20 cellular contexts compared by ENCODE assay signal in genomic region chr4:10295326-10295725, GRCh38.
"Had no signal": no experiment of that assay in that cellular context is flagged by ENCODE, and none has a peak within 500 bp of the region (broad histone marks: within the 10 kb centered on the region; RNA-seq: fewer than 3 reads in every experiment).

No MANE protein-coding gene starts in this region.

- H3K36me3 Mint-ChIP-seq: naive thymus-derived CD8-positive, alpha-beta T cell; stimulated activated naive B cell treated with anti-CD40 and anti-IgM and Interleukin-4, amounts not matched to agents 10 μg/mL and 1 μg/mL and 100 μg/mL, for 72 hours; type B pancreatic cell had no signal

- H3K4me3 Mint-ChIP-seq: naive thymus-derived CD8-positive, alpha-beta T cell; nephron progenitor cell; stimulated activated naive B cell treated with anti-CD40 and anti-IgM and Interleukin-4, amounts not matched to agents 10 μg/mL and 1 μg/mL and 100 μg/mL, for 72 hours; stimulated activated naive CD8-positive, alpha-beta T cell treated with anti-CD3 and anti-CD28 coated beads, Interleukin-15, Interleukin-2, amounts not matched to agents 100 ng/mL and 50 ng/mL, for 24 hours; type B pancreatic cell had no signal

- H3K4me3 ChIP-seq: coronary artery, esophagus muscularis mucosa, gastroesophageal sphincter, lower lobe of right lung, prostate gland, sigmoid colon, spleen had no signal

- H3K36me3 ChIP-seq: esophagus muscularis mucosa, gastroesophageal sphincter, lower lobe of right lung, prostate gland, sigmoid colon, spleen had no signal

- H3K27me3 Mint-ChIP-seq: stimulated activated naive CD8-positive, alpha-beta T cell treated with anti-CD3 and anti-CD28 coated beads, Interleukin-15, Interleukin-2, amounts not matched to agents 100 ng/mL and 50 ng/mL, for 24 hours had no signal

- H3K4me1 ChIP-seq: esophagus muscularis mucosa, gastroesophageal sphincter, lower lobe of right lung, sigmoid colon, spleen had no signal

- H3K27me3 ChIP-seq: esophagus muscularis mucosa, foreskin keratinocyte, gastroesophageal sphincter, sigmoid colon had no signal

- H3K27ac Mint-ChIP-seq: naive thymus-derived CD8-positive, alpha-beta T cell; nephron progenitor cell; stimulated activated naive B cell treated with anti-CD40 and anti-IgM and Interleukin-4, amounts not matched to agents 10 μg/mL and 1 μg/mL and 100 μg/mL, for 72 hours; stimulated activated naive CD8-positive, alpha-beta T cell treated with anti-CD3 and anti-CD28 coated beads, Interleukin-15, Interleukin-2, amounts not matched to agents 100 ng/mL and 50 ng/mL, for 24 hours; type B pancreatic cell had no signal

- H3K9me3 Mint-ChIP-seq: naive thymus-derived CD8-positive, alpha-beta T cell; nephron progenitor cell; stimulated activated naive B cell treated with anti-CD40 and anti-IgM and Interleukin-4, amounts not matched to agents 10 μg/mL and 1 μg/mL and 100 μg/mL, for 72 hours had no signal

- H3K27ac ChIP-seq: coronary artery, foreskin keratinocyte, gastroesophageal sphincter, lower lobe of right lung, prostate gland, sigmoid colon, spleen had no signal

- ATAC-seq: foreskin keratinocyte; gastroesophageal sphincter; left ventricle myocardium superior; lower lobe of right lung; naive thymus-derived CD8-positive, alpha-beta T cell; right cardiac atrium; stimulated activated naive B cell treated with anti-CD40 and anti-IgM and Interleukin-4, amounts not matched to agents 10 μg/mL and 1 μg/mL and 100 μg/mL, for 72 hours had no signal

- DNase-seq: dermis blood vessel endothelial cell; effector memory CD4-positive, alpha-beta T cell; foreskin keratinocyte; hypothalamus; left ventricle myocardium superior; lower lobe of right lung; naive thymus-derived CD8-positive, alpha-beta T cell; nephron progenitor cell; nucleus accumbens; right cardiac atrium; sigmoid colon; spleen; stimulated activated CD4-positive, alpha-beta T cell treated with anti-CD3 and anti-CD28 coated beads, Interleukin-2, amount 100 ng/mL, for 48 hours; stimulated activated naive B cell treated with anti-CD40 and anti-IgM and Interleukin-4, amounts not matched to agents 10 μg/mL and 1 μg/mL and 100 μg/mL, for 72 hours had no signal

- H3K4me1 Mint-ChIP-seq: naive thymus-derived CD8-positive, alpha-beta T cell; nephron progenitor cell; stimulated activated naive B cell treated with anti-CD40 and anti-IgM and Interleukin-4, amounts not matched to agents 10 μg/mL and 1 μg/mL and 100 μg/mL, for 72 hours had no signal

- H3K9me3 ChIP-seq: esophagus muscularis mucosa, gastroesophageal sphincter, lower lobe of right lung, prostate gland, sigmoid colon, spleen had no signal
